Comparison of ENCODE assay signal across 1 cellular context in genomic region chr1:99754697-99755096, GRCh38.
A peak's percentile ranks its signal among the peaks of the same experiment; 100 is the strongest.
TF ChIP-seq lines count a peak whose summit lies in the region.

No MANE protein-coding gene starts in this region.

TF ChIP-seq in HepG2, 621 proteins besides CTCF, POLR2A, EP300 and RAD21 (continues in another document):
- TF ChIP-seq KLF11 (CRISPR knock-in tag; IDR thresholded peaks at IDR 0.05) (no peak), ZNF260 (CRISPR knock-in tag; IDR thresholded peaks at IDR 0.05; ENCODE audit: borderline replicate concordance, low read depth) (no peak), HNF4A (CRISPR knock-in tag; IDR thresholded peaks at IDR 0.05) (peak; percentile 53), PRMT3 (CRISPR knock-in tag; IDR thresholded peaks at IDR 0.05; ENCODE audit: borderline replicate concordance, low read depth) (no peak), FOXP1 (IDR thresholded peaks at IDR 0.05) (no peak), FOXP1 (CRISPR knock-in tag; IDR thresholded peaks at IDR 0.05) (0 out of 2 replicates have a peak, but pooled peaks have one; percentile 17), NPAS2 (CRISPR knock-in tag; IDR thresholded peaks at IDR 0.05; ENCODE audit: borderline replicate concordance) (no peak), ISL2 (CRISPR knock-in tag; IDR thresholded peaks at IDR 0.05) (0 out of 2 replicates have a peak, but pooled peaks have one; percentile 21), CREB1 (IDR thresholded peaks at IDR 0.05) (no peak), CREB1 (CRISPR knock-in tag; IDR thresholded peaks at IDR 0.05) (no peak), TEF (CRISPR knock-in tag; IDR thresholded peaks at IDR 0.05) (no peak), ZNF607 (CRISPR knock-in tag; IDR thresholded peaks at IDR 0.05; ENCODE audit: borderline replicate concordance) (no peak), SOX5 (CRISPR knock-in tag; IDR thresholded peaks at IDR 0.05; ENCODE audit: borderline replicate concordance) (peak; percentile 41; the same call in 1 of the 2 replicates), ZNF660 (CRISPR knock-in tag; IDR thresholded peaks at IDR 0.05; ENCODE audit: borderline replicate concordance, low read depth) (no peak), HMG20A (CRISPR knock-in tag; IDR thresholded peaks at IDR 0.05; ENCODE audit: borderline replicate concordance) (peak; percentile 20; the same call in 1 of the 2 replicates), ZNF546 (CRISPR knock-in tag; conservative IDR thresholded peaks at IDR 0.05) (no peak), KLF9 (CRISPR knock-in tag; IDR thresholded peaks at IDR 0.05; ENCODE audit: low read depth) (no peak), ZMAT3 (CRISPR knock-in tag; conservative IDR thresholded peaks at IDR 0.05) (no peak), PTBP1 (IDR thresholded peaks at IDR 0.05; ENCODE audit: low read depth, low read length, poor library complexity, severe bottlenecking) (no peak), SMYD3 (CRISPR knock-in tag; IDR thresholded peaks at IDR 0.05) (no peak), ZNF616 (CRISPR knock-in tag; IDR thresholded peaks at IDR 0.05; ENCODE audit: low read depth) (no peak), NFIC (IDR thresholded peaks at IDR 0.05; ENCODE audit: low read length) (peak; percentile 41; the same call in 1 of the 2 replicates), ZNF12 (CRISPR knock-in tag; IDR thresholded peaks at IDR 0.05) (peak; percentile 96), FOXK1 (CRISPR knock-in tag; IDR thresholded peaks at IDR 0.05; ENCODE audit: borderline replicate concordance, low read depth) (no peak), ZNF572 (CRISPR knock-in tag; IDR thresholded peaks at IDR 0.05) (no peak), AGO1 (IDR thresholded peaks at IDR 0.05; ENCODE audit: low read depth, low read length, poor library complexity, severe bottlenecking) (no peak), CAMTA2 (CRISPR knock-in tag; IDR thresholded peaks at IDR 0.05; ENCODE audit: borderline replicate concordance) (no peak), JUNB (CRISPR knock-in tag; IDR thresholded peaks at IDR 0.05; ENCODE audit: borderline replicate concordance) (no peak), ZNF549 (CRISPR knock-in tag; IDR thresholded peaks at IDR 0.05) (no peak), POGZ (CRISPR knock-in tag; IDR thresholded peaks at IDR 0.05) (0 out of 2 replicates have a peak, but pooled peaks have one; percentile 1), ZNF710 (CRISPR knock-in tag; IDR thresholded peaks at IDR 0.05; ENCODE audit: borderline replicate concordance) (no peak), ZNF792 (CRISPR knock-in tag; IDR thresholded peaks at IDR 0.05) (no peak), GATAD2A (CRISPR knock-in tag; IDR thresholded peaks at IDR 0.05) (peak; percentile 60; the same call in 1 of the 2 replicates), ZBTB20 (CRISPR knock-in tag; IDR thresholded peaks at IDR 0.05; ENCODE audit: borderline replicate concordance, low read depth) (peak; percentile 41; the same call in 1 of the 2 replicates), ZNF225 (CRISPR knock-in tag; IDR thresholded peaks at IDR 0.05) (no peak), ZNF574 (CRISPR knock-in tag; IDR thresholded peaks at IDR 0.05) (no peak), HOXA7 (CRISPR knock-in tag; IDR thresholded peaks at IDR 0.05) (no peak), SATB2 (CRISPR knock-in tag; IDR thresholded peaks at IDR 0.05) (no peak), ERF (CRISPR knock-in tag; IDR thresholded peaks at IDR 0.05) (no peak), KLF6 (CRISPR knock-in tag; IDR thresholded peaks at IDR 0.05) (no peak), TCF7 (IDR thresholded peaks at IDR 0.05; ENCODE audit: low read depth) (0 out of 2 replicates have a peak, but pooled peaks have one; percentile 11), ZNF576 (CRISPR knock-in tag; IDR thresholded peaks at IDR 0.05) (no peak)
- TF ChIP-seq, protein P1, sequence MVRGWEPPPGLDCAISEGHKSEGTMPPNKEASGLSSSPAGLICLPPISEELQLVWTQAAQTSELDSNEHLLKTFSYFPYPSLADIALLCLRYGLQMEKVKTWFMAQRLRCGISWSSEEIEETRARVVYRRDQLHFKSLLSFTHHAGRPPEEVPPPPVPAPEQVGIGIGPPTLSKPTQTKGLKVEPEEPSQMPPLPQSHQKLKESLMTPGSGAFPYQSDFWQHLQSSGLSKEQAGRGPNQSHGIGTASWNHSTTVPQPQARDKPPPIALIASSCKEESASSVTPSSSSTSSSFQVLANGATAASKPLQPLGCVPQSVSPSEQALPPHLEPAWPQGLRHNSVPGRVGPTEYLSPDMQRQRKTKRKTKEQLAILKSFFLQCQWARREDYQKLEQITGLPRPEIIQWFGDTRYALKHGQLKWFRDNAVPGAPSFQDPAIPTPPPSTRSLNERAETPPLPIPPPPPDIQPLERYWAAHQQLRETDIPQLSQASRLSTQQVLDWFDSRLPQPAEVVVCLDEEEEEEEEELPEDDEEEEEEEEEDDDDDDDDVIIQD (CRISPR knock-in tag; IDR thresholded peaks at IDR 0.05; ENCODE audit: low read depth): no peak
- TF ChIP-seq, protein P2, sequence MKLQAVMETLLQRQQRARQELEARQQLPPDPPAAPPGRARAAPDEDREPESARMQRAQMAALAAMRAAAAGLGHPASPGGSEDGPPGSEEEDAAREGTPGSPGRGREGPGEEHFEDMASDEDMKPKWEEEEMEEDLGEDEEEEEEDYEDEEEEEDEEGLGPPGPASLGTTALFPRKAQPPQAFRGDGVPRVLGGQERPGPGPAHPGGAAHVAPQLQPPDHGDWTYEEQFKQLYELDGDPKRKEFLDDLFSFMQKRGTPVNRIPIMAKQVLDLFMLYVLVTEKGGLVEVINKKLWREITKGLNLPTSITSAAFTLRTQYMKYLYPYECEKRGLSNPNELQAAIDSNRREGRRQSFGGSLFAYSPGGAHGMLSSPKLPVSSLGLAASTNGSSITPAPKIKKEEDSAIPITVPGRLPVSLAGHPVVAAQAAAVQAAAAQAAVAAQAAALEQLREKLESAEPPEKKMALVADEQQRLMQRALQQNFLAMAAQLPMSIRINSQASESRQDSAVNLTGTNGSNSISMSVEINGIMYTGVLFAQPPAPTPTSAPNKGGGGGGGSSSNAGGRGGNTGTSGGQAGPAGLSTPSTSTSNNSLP (IDR thresholded peaks at IDR 0.05; ENCODE audit: low read depth, low read length): peak; percentile 65; the same call in 1 of the 2 replicates
- TF ChIP-seq, protein P3, sequence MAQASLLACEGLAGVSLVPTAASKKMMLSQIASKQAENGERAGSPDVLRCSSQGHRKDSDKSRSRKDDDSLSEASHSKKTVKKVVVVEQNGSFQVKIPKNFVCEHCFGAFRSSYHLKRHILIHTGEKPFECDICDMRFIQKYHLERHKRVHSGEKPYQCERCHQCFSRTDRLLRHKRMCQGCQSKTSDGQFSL (CRISPR knock-in tag; IDR thresholded peaks at IDR 0.05): no peak
- TF ChIP-seq, protein P4, sequence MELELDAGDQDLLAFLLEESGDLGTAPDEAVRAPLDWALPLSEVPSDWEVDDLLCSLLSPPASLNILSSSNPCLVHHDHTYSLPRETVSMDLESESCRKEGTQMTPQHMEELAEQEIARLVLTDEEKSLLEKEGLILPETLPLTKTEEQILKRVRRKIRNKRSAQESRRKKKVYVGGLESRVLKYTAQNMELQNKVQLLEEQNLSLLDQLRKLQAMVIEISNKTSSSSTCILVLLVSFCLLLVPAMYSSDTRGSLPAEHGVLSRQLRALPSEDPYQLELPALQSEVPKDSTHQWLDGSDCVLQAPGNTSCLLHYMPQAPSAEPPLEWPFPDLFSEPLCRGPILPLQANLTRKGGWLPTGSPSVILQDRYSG (CRISPR knock-in tag; IDR thresholded peaks at IDR 0.05): no peak
- TF ChIP-seq, protein P5, sequence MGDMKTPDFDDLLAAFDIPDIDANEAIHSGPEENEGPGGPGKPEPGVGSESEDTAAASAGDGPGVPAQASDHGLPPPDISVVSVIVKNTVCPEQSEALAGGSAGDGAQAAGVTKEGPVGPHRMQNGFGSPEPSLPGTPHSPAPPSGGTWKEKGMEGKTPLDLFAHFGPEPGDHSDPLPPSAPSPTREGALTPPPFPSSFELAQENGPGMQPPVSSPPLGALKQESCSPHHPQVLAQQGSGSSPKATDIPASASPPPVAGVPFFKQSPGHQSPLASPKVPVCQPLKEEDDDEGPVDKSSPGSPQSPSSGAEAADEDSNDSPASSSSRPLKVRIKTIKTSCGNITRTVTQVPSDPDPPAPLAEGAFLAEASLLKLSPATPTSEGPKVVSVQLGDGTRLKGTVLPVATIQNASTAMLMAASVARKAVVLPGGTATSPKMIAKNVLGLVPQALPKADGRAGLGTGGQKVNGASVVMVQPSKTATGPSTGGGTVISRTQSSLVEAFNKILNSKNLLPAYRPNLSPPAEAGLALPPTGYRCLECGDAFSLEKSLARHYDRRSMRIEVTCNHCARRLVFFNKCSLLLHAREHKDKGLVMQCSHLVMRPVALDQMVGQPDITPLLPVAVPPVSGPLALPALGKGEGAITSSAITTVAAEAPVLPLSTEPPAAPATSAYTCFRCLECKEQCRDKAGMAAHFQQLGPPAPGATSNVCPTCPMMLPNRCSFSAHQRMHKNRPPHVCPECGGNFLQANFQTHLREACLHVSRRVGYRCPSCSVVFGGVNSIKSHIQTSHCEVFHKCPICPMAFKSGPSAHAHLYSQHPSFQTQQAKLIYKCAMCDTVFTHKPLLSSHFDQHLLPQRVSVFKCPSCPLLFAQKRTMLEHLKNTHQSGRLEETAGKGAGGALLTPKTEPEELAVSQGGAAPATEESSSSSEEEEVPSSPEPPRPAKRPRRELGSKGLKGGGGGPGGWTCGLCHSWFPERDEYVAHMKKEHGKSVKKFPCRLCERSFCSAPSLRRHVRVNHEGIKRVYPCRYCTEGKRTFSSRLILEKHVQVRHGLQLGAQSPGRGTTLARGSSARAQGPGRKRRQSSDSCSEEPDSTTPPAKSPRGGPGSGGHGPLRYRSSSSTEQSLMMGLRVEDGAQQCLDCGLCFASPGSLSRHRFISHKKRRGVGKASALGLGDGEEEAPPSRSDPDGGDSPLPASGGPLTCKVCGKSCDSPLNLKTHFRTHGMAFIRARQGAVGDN (CRISPR knock-in tag; IDR thresholded peaks at IDR 0.05): no peak
- TF ChIP-seq, protein P6, sequence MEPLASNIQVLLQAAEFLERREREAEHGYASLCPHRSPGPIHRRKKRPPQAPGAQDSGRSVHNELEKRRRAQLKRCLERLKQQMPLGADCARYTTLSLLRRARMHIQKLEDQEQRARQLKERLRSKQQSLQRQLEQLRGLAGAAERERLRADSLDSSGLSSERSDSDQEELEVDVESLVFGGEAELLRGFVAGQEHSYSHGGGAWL (CRISPR knock-in tag; IDR thresholded peaks at IDR 0.05): no peak
- TF ChIP-seq, protein P7, sequence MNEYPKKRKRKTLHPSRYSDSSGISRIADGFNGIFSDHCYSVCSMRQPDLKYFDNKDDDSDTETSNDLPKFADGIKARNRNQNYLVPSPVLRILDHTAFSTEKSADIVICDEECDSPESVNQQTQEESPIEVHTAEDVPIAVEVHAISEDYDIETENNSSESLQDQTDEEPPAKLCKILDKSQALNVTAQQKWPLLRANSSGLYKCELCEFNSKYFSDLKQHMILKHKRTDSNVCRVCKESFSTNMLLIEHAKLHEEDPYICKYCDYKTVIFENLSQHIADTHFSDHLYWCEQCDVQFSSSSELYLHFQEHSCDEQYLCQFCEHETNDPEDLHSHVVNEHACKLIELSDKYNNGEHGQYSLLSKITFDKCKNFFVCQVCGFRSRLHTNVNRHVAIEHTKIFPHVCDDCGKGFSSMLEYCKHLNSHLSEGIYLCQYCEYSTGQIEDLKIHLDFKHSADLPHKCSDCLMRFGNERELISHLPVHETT (CRISPR knock-in tag; conservative IDR thresholded peaks at IDR 0.05): no peak
